Comparison of ENCODE assay signal across 12 cellular contexts in genomic region chr6:137951064-137951597, GRCh38.
DNase-seq lines count a peak whose midpoint lies in the region; ATAC-seq and TF ChIP-seq lines count a peak whose summit lies in the region.
"Had no signal": no experiment of that assay in that cellular context is flagged by ENCODE, and none has a peak within 500 bp of the region (broad histone marks: within the 10 kb centered on the region; RNA-seq: fewer than 3 reads in every experiment).

No MANE protein-coding gene starts in this region.

- no peaks in the 10 kb centered on the region for H3K36me3 Mint-ChIP-seq in naive B cell
- H3K36me3 Mint-ChIP-seq in neural progenitor cell: no peaks in the 10 kb centered on the region
- H3K36me3 Mint-ChIP-seq: mesothelial cell of epicardium had no signal

- H3K4me3 Mint-ChIP-seq in naive B cell (no peak overlapping the region), neural progenitor cell (no peak overlapping the region)
- H3K4me3 Mint-ChIP-seq: mesothelial cell of epicardium had no signal

- H3K4me2 ChIP-seq in MM.1S (ENCODE audit: low read depth, low read length): peak overlapping the region; percentile 70
- no peak overlapping the region for H3K4me2 ChIP-seq in neural progenitor cell
- H3K4me2 ChIP-seq: SK-N-SH had no signal

- H3K27me3 Mint-ChIP-seq in naive B cell (no peaks in the 10 kb centered on the region), neural progenitor cell (ENCODE audit: insufficient read depth, low read depth) (peaks cover 2% of the 10 kb centered on the region)

- peaks cover 16% of the 10 kb centered on the region for H3K79me2 ChIP-seq in MM.1S (ENCODE audit: low read length)
- no peaks in the 10 kb centered on the region for H3K79me2 ChIP-seq in neural progenitor cell (ENCODE audit: low read depth)

- H3K36me3 ChIP-seq in MM.1S (replicated peaks; ENCODE audit: insufficient read depth, low read length) (no peaks in the 10 kb centered on the region), neural progenitor cell (no peaks in the 10 kb centered on the region)

- H3K27ac ChIP-seq in MM.1S (ENCODE audit: low read length) (peak overlapping the region; percentile 97), neural progenitor cell (no peak overlapping the region)

- H3K9ac ChIP-seq in MM.1S (ENCODE audit: low read length): peak overlapping the region; percentile 81
- no peak overlapping the region for H3K9ac ChIP-seq in neural progenitor cell
- H3K9ac ChIP-seq: SK-N-SH had no signal

- H3K27ac Mint-ChIP-seq in naive B cell (peak overlapping the region in 2 of 6 donors; percentile 30 to 54), neural progenitor cell (no peak overlapping the region)
- H3K27ac Mint-ChIP-seq: mesothelial cell of epicardium had no signal

- peaks cover 20 to 23% (median 20%) of the 10 kb centered on the region in 3 donors for H3K4me1 Mint-ChIP-seq in naive B cell
- H3K4me1 Mint-ChIP-seq in neural progenitor cell: no peaks in the 10 kb centered on the region
- H3K4me1 Mint-ChIP-seq: mesothelial cell of epicardium had no signal

- H3K9me3 Mint-ChIP-seq in naive B cell: no peaks in the 10 kb centered on the region
- peaks cover 2% of the 10 kb centered on the region for H3K9me3 Mint-ChIP-seq in neural progenitor cell

- no peaks in the 10 kb centered on the region for H3K9me3 ChIP-seq in MM.1S (replicated peaks; ENCODE audit: insufficient read depth, low read length)
- no peaks in the 10 kb centered on the region for H3K9me3 ChIP-seq in neural progenitor cell (ENCODE audit: low read depth)
- H3K9me3 ChIP-seq: SK-N-SH had no signal

- H3K4me3 ChIP-seq in MM.1S (ENCODE audit: low read length) (0 out of 2 replicates have a peak overlapping the region, but pooled peaks have one; percentile 5), neural progenitor cell (no peak overlapping the region)

- H3K27me3 ChIP-seq in MM.1S (replicated peaks; ENCODE audit: insufficient read depth, low read length) (no peaks in the 10 kb centered on the region), neural progenitor cell (no peaks in the 10 kb centered on the region)

- TF ChIP-seq CTCF in MM.1S (IDR thresholded peaks at IDR 0.05; ENCODE audit: low read length) (peak; percentile 39), neural progenitor cell (IDR thresholded peaks at IDR 0.05) (no peak)

- H2AFZ ChIP-seq in MM.1S (ENCODE audit: low read length): no peak overlapping the region
- no peak overlapping the region for H2AFZ ChIP-seq in neural progenitor cell (replicated peaks)

- H3F3A ChIP-seq in MM.1S (ENCODE audit: insufficient read depth, low read length) (peaks cover 46% of the 10 kb centered on the region), neural progenitor cell (ENCODE audit: low read depth) (no peaks in the 10 kb centered on the region)

- H3K4me1 ChIP-seq in MM.1S (ENCODE audit: low read length): peaks cover 70% of the 10 kb centered on the region
- peaks cover 4% of the 10 kb centered on the region for H3K4me1 ChIP-seq in neural progenitor cell

- H4K20me1 ChIP-seq in MM.1S (ENCODE audit: insufficient read depth, low read length): no peaks in the 10 kb centered on the region
- no peaks in the 10 kb centered on the region for H4K20me1 ChIP-seq in neural progenitor cell (ENCODE audit: low read depth)

- no peaks in the 10 kb centered on the region for H3K9me2 ChIP-seq in MM.1S (replicated peaks; ENCODE audit: insufficient read depth, low read length)
- H3K9me2 ChIP-seq: SK-N-SH had no signal

- DNase-seq in MM.1S (peak; percentile 72), naive B cell (peak; percentile 41), neural progenitor cell (ENCODE audit: low spot score) (no peak), Kasumi-1 (lab: John Stamatoyannopoulos, UW) (no peak), 8988T (no peak)
- DNase-seq in activated effector memory CD4-positive, alpha-beta T cell treated with anti-CD3 and anti-CD28 coated beads, Interleukin-2, amount 50 U/mL, for 16 hours: no peak
- DNase-seq: glutamatergic neuron, HCEC 1CT, SK-N-SH had no signal

- ATAC-seq in GM18870 (IDR thresholded peaks at IDR 0.05; ENCODE audit: unreplicated experiment) (peak; percentile 38), HG02610 (IDR thresholded peaks at IDR 0.05; ENCODE audit: unreplicated experiment) (peak; percentile 47), naive B cell (ENCODE audit: low read depth in 2 of 2) (peak; percentile 91 to 94)

Comparison
In these comparisons a context has a peak if more than half of its experiments do, and no peak if none do; other contexts are left out.
1. ATAC-seq: peak in every context shown above with its lines; median percentile 92 in naive B cell; 47 in HG02610; 38 in GM18870.
2. DNase-seq: peak in MM.1S (single experiment) and naive B cell (single experiment); none in neural progenitor cell (single experiment), Kasumi-1 (0 of 2), activated effector memory CD4-positive, alpha-beta T cell treated with anti-CD3 and anti-CD28 coated beads, Interleukin-2, amount 50 U/mL, for 16 hours (single experiment) and 8988T (single experiment).